29 cellular contexts compared by ENCODE assay signal in genomic region chr11:93563857-93564256, GRCh38.
DNase-seq lines count a peak whose midpoint lies in the region; TF ChIP-seq lines count a peak whose summit lies in the region.
"Had no signal": no experiment of that assay in that cellular context is flagged by ENCODE, and none has a peak within 500 bp of the region (broad histone marks: within the 10 kb centered on the region; RNA-seq: fewer than 3 reads in every experiment).

No MANE protein-coding gene starts in this region.

- no peaks in the 10 kb centered on the region for H3K4me1 ChIP-seq in HEK293 (ENCODE audit: control insufficient read depth, insufficient read depth, low read length)
- H3K4me1 ChIP-seq: BLaER1; BLaER1 treated with 17β-estradiol and CSF1 and Interleukin-3, amounts not matched to agents 10 nM and 100 nM had no signal

- no peak for DNase-seq in Ammon's horn (ENCODE audit: low spot score)
- DNase-seq in stimulated activated CD4-positive, alpha-beta T cell treated with anti-CD3 and anti-CD28 coated beads, Interleukin-12 subunit alpha, Interleukin-12 subunit beta, amount 100 ng/mL, for 4 hours: no peak
- DNase-seq: 8988T; ACHN; AML-193; BE2C; C1 segment of cervical spinal cord; Caco-2; Calu3; CD4-positive, alpha-beta memory T cell; CD4-positive, alpha-beta T cell; CD4-positive, CD25-positive, alpha-beta regulatory T cell; CD8-positive, alpha-beta memory T cell; CD8-positive, alpha-beta T cell; COR-L47; DMS 273 treated with DMSO at 0.1 percent for 48 hours; DMS153; DMS53; DMS79; DMS79 treated with DMSO at 0.1 percent for 48 hours; DND-41; EL had no signal

- no peak overlapping the region for H3K27ac ChIP-seq in HEK293 (ENCODE audit: extremely low read depth, low read depth, low read length)
- peak overlapping the region; percentile 0; the same call in 1 of the 2 replicates for H3K27ac ChIP-seq in VCaP
- H3K27ac ChIP-seq: 22Rv1; A549; BLaER1; BLaER1 treated with 17β-estradiol and CSF1 and Interleukin-3, amounts not matched to agents 10 nM and 100 nM; C4-2B had no signal

- CTCF ChIA-PET in HEK293 (lab: Yijun Ruan, JAX): no interaction called here

- POLR2A ChIA-PET in HEK293 (lab: Yijun Ruan, JAX): no interaction called here

- no peaks in the 10 kb centered on the region for H3K9me3 ChIP-seq in HEK293 (ENCODE audit: control insufficient read depth, insufficient read depth, low read depth, low read length)
- H3K9me3 ChIP-seq: A549; BE2C; BLaER1; BLaER1 treated with 17β-estradiol and CSF1 and Interleukin-3, amounts not matched to agents 10 nM and 100 nM; Caco-2 had no signal

- no peaks in the 10 kb centered on the region for H3K36me3 ChIP-seq in HEK293 (ENCODE audit: control insufficient read depth in 2 of 2, insufficient read depth in 1 of 2, low read length in 2 of 2)
- H3K36me3 ChIP-seq: BE2C; BLaER1; BLaER1 treated with 17β-estradiol and CSF1 and Interleukin-3, amounts not matched to agents 10 nM and 100 nM had no signal

- H3K4me3 ChIP-seq in HEK293 (ENCODE audit: low read depth, low read length): no peak overlapping the region
- H3K4me3 ChIP-seq: A549; BLaER1; BLaER1 treated with 17β-estradiol and CSF1 and Interleukin-3, amounts not matched to agents 10 nM and 100 nM had no signal

- no peak for TF ChIP-seq CTCF in HEK293 (tag by site-specific recombination; IDR thresholded peaks at IDR 0.05)
- TF ChIP-seq CTCF in VCaP (conservative IDR thresholded peaks at IDR 0.05): no peak

TF ChIP-seq in HEK293, 187 proteins besides CTCF, POLR2A, EP300 and RAD21:
- TF ChIP-seq ZNF513 (tag by site-specific recombination; IDR thresholded peaks at IDR 0.05) (no peak), ZNF366 (tag by site-specific recombination; conservative IDR thresholded peaks at IDR 0.05) (peak; percentile 57), ZNF600 (tag by site-specific recombination; IDR thresholded peaks at IDR 0.05) (no peak)
